ENCODE assay signal across 20 cellular contexts in genomic region chr15:60967728-60968127, GRCh38.
"Had no signal": no experiment of that assay in that cellular context is flagged by ENCODE, and none has a peak within 500 bp of the region (broad histone marks: within the 10 kb centered on the region; RNA-seq: fewer than 3 reads in every experiment).

No MANE protein-coding gene starts in this region.

- ATAC-seq: gastrocnemius medialis, heart right ventricle, left cardiac atrium, left lung, left ventricle myocardium superior, lower lobe of right lung, mucosa of descending colon had no signal

- DNase-seq: dermis blood vessel endothelial cell; dorsolateral prefrontal cortex; effector CD4-positive, alpha-beta T cell; effector memory CD4-positive, alpha-beta T cell; esophagus squamous epithelium; foreskin fibroblast; foreskin melanocyte; gastrocnemius medialis; glutamatergic neuron; head of caudate nucleus; heart right ventricle; hippocampal formation; left cardiac atrium; left lung; left ventricle myocardium superior; lower lobe of right lung; mesenchymal stem cell; mucosa of descending colon; naive B cell had no signal

- H3K27me3 ChIP-seq: dorsolateral prefrontal cortex, esophagus squamous epithelium, gastrocnemius medialis, heart right ventricle, left lung had no signal

- H3K4me3 ChIP-seq: coronary artery, dorsolateral prefrontal cortex, esophagus squamous epithelium, gastrocnemius medialis, heart right ventricle, left lung, lower lobe of right lung, mucosa of descending colon had no signal

- H3K27ac ChIP-seq: coronary artery, dorsolateral prefrontal cortex, esophagus squamous epithelium, gastrocnemius medialis, heart right ventricle, left lung, lower lobe of right lung had no signal

- H3K4me1 ChIP-seq: left lung, lower lobe of right lung had no signal

- H3K36me3 ChIP-seq: esophagus squamous epithelium, gastrocnemius medialis, heart right ventricle, left lung, lower lobe of right lung had no signal

- H3K9me3 ChIP-seq: esophagus squamous epithelium, gastrocnemius medialis, heart right ventricle, left lung, lower lobe of right lung, mucosa of descending colon had no signal
